25 cellular contexts compared by ENCODE assay signal in the genomic region with DNA sequence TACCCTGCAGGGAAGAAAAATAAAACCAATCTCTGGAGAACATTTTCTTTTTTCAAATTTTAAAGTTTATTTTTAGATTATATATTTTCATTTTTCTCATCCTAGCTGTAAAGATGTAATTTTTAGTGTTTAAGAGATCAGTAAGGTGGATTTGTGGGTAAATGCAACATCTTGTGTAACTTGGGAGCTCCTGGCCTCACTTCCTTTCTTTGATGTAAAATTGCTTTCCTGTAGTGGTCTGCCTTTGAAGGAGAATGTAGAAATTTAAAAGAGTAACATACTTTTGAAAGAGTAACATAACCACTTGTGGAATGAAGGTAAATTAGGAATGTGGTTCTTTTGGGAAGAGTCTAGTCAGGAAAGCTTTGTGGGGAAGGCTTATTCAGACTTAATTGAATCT.
"Had no signal": no experiment of that assay in that cellular context is flagged by ENCODE, and none has a peak within 500 bp of the region (broad histone marks: within the 10 kb centered on the region; RNA-seq: fewer than 3 reads in every experiment).

No MANE protein-coding gene starts in this region.

- DNase-seq: activated B cell treated with CpG ODN at 0.5 μM for 24 hours; activated CD4-positive, alpha-beta T cell treated with anti-CD3 and anti-CD28 coated beads for 1 hour; activated CD4-positive, alpha-beta T cell treated with anti-CD3 and anti-CD28 coated beads, Interleukin-2, amount 10 ng/mL, durations not matched to agents 24 days and 14 days; activated CD4-positive, alpha-beta T cell treated with anti-CD3 and anti-CD28 coated beads, Interleukin-2, amount 50 U/mL, for 48 hours; activated gamma-delta T cell treated with Interleukin-2 at 50 U/mL for 16 hours; activated T-cell treated with anti-CD3 and anti-CD28 coated beads, Interleukin-2, amount 50 U/mL, for 72 hours; anterior cingulate cortex; caudate nucleus; Karpas-422; NCI-H1048; NCI-H146; NCI-H187 treated with DMSO at 0.1 percent for 48 hours; NCI-H2081 treated with DMSO at 0.1 percent for 48 hours; NCI-H446; NCI-H524; PC-3; SHP77; T-helper 17 cell; T-helper 9 cell had no signal

- FAIRE-seq: K562 had no signal

- H3K27me3 Mint-ChIP-seq: activated B cell treated with CpG ODN at 0.5 μM for 24 hours; activated CD4-positive, alpha-beta T cell treated with anti-CD3 and anti-CD28 coated beads, Interleukin-2, amount 10 ng/mL, durations not matched to agents 24 days and 14 days; activated naive CD4-positive, alpha-beta T cell treated with anti-CD3 and anti-CD28 coated beads, Interleukin-2, amount 50 U/mL, for 24 hours; T-helper 17 cell had no signal

- ATAC-seq: activated T-cell treated with anti-CD3 and anti-CD28 coated beads, Interleukin-2, amount 50 U/mL, for 72 hours; K562; PC-3; T-helper 17 cell had no signal

- H3K27ac Mint-ChIP-seq: activated B cell treated with CpG ODN at 0.5 μM for 24 hours; activated CD4-positive, alpha-beta T cell treated with anti-CD3 and anti-CD28 coated beads, Interleukin-2, amount 10 ng/mL, durations not matched to agents 24 days and 14 days; activated naive CD4-positive, alpha-beta T cell treated with anti-CD3 and anti-CD28 coated beads, Interleukin-2, amount 50 U/mL, for 24 hours; activated T-cell treated with anti-CD3 and anti-CD28 coated beads, Interleukin-2, amount 50 U/mL, for 72 hours; activated T-helper 2 cell treated with anti-CD3 and anti-CD28 coated beads, Interferon-gamma antibody, Interleukin-2, Interleukin-4, amounts not matched to agents 10 μg/mL and 5 μg/mL and 100 μg/mL, durations not matched to agents 14 hours and 24 hours and 36 hours; T-helper 17 cell had no signal

- H3K9me3 ChIP-seq: adrenal gland, breast epithelium, SJSA1 had no signal

- H3K27ac ChIP-seq: adrenal gland, breast epithelium, SJSA1 had no signal

- H3K4me1 Mint-ChIP-seq: activated B cell treated with CpG ODN at 0.5 μM for 24 hours had no signal

- H3K27me3 ChIP-seq: adrenal gland, breast epithelium had no signal

- H3K4me3 Mint-ChIP-seq: activated B cell treated with CpG ODN at 0.5 μM for 24 hours; activated CD4-positive, alpha-beta T cell treated with anti-CD3 and anti-CD28 coated beads, Interleukin-2, amount 10 ng/mL, durations not matched to agents 24 days and 14 days; activated naive CD4-positive, alpha-beta T cell treated with anti-CD3 and anti-CD28 coated beads, Interleukin-2, amount 50 U/mL, for 24 hours; activated T-cell treated with anti-CD3 and anti-CD28 coated beads, Interleukin-2, amount 50 U/mL, for 72 hours; T-helper 17 cell had no signal

- H3K9me3 Mint-ChIP-seq: activated B cell treated with CpG ODN at 0.5 μM for 24 hours; activated CD4-positive, alpha-beta T cell treated with anti-CD3 and anti-CD28 coated beads, Interleukin-2, amount 10 ng/mL, durations not matched to agents 24 days and 14 days; activated naive CD4-positive, alpha-beta T cell treated with anti-CD3 and anti-CD28 coated beads, Interleukin-2, amount 50 U/mL, for 24 hours; activated T-cell treated with anti-CD3 and anti-CD28 coated beads, Interleukin-2, amount 50 U/mL, for 72 hours; activated T-helper 2 cell treated with anti-CD3 and anti-CD28 coated beads, Interferon-gamma antibody, Interleukin-2, Interleukin-4, amounts not matched to agents 10 μg/mL and 5 μg/mL and 100 μg/mL, durations not matched to agents 14 hours and 24 hours and 36 hours had no signal
